17 cellular contexts compared by ENCODE assay signal in the genomic region with DNA sequence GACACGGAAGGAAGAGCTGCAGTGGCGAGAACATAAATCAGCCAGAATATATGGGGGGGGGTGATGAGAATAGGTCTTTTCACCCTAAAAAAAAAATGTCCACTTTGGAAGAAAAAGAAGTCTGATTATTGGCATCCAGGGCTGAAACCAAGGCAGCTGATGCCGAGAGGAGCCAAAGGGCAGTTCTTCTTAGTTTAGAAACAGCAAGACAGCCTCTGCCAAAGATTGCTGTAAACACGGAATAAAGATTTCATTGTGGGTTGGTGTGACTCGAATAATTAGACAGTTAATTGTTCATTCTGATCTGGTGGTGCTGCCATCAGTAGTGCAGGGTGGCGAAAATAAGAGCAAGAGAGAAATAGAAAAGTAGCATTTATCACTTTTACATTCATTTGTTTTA. TPM values are rescaled to one million over a fixed set of nuclear protein-coding genes. Genes with fewer than 3 reads are reported as not detected.
"Had no signal": no experiment of that assay in that cellular context is flagged by ENCODE, and none has a peak within 500 bp of the region (broad histone marks: within the 10 kb centered on the region; RNA-seq: fewer than 3 reads in every experiment).

No MANE protein-coding gene starts in this region.

- H3K4me3 ChIP-seq: breast epithelium, esophagus muscularis mucosa, prostate gland, suprapubic skin, upper lobe of left lung had no signal

- H3K9me3 ChIP-seq: breast epithelium, esophagus muscularis mucosa, prostate gland, suprapubic skin, upper lobe of left lung had no signal

- FAIRE-seq: small intestine had no signal

- H3K4me1 ChIP-seq: prostate gland had no signal

- H3K27ac ChIP-seq: breast epithelium, esophagus muscularis mucosa, prostate gland, suprapubic skin, upper lobe of left lung had no signal

- DNase-seq: activated CD4-positive, alpha-beta T cell treated with anti-CD3 and anti-CD28 coated beads, Interleukin-2, amount 10 ng/mL, durations not matched to agents 24 days and 14 days; activated CD4-positive, CD25-positive, alpha-beta regulatory T cell; activated CD8-positive, alpha-beta memory T cell treated with anti-CD3 and anti-CD28 coated beads, Interleukin-2, amount 50 U/mL, for 4 hours; activated CD8-positive, alpha-beta T cell treated with anti-CD3 and anti-CD28 coated beads, Interleukin-2, amount 10 ng/mL, durations not matched to agents 7 days and 5 days; activated gamma-delta T cell; activated T-cell treated with anti-CD3 and anti-CD28 coated beads, Interleukin-2, amount 50 U/mL, for 72 hours; aorta; natural killer cell; small intestine; stimulated activated CD4-positive, alpha-beta T cell treated with anti-CD3 and anti-CD28 coated beads, Interleukin-4, amount 100 ng/mL, for 24 hours; stimulated activated naive CD4-positive, alpha-beta T cell; upper lobe of left lung had no signal

- H3K36me3 ChIP-seq: breast epithelium, esophagus muscularis mucosa, prostate gland, suprapubic skin, upper lobe of left lung had no signal

RNA-seq across cellular contexts. Expression of a gene that starts 3.5 kb away (rescaled TPM):
- total RNA-seq: activated CD8-positive, alpha-beta T cell treated with anti-CD3 and anti-CD28 coated beads, Interleukin-2, amount 10 ng/mL, durations not matched to agents 7 days and 5 days; aorta; left lobe of liver had no signal
